In the genomic region with DNA sequence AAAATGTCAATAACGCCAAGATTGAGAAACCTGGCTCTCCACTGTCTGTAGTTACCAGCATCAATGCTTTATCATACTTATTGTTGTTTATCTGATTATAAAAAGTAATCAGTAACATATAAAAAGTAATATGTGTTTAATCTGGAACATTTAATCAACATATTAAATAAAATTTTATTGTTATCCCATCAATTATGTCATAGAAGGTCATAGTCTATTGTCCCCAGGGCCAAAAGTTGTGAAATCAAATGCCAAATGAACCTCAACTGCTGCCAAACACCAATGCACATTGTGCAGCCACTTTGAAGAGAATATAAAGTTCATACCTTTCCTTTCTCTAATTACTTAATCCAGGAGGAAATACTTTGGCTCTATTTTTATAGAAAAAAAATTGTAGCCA, we compare ENCODE assay signal across 33 cellular contexts.
"Had no signal": no experiment of that assay in that cellular context is flagged by ENCODE, and none has a peak within 500 bp of the region (broad histone marks: within the 10 kb centered on the region; RNA-seq: fewer than 3 reads in every experiment).

No MANE protein-coding gene starts in this region.

- H3K4me1 ChIP-seq: adrenal gland had no signal

- H3K4me2 ChIP-seq: PC-9 had no signal

- H3K36me3 ChIP-seq: adrenal gland had no signal

- H2AFZ ChIP-seq: PC-9 had no signal

- DNase-seq: activated B cell treated with CpG ODN at 0.5 μM for 24 hours; activated CD4-positive, alpha-beta memory T cell treated with anti-CD3 and anti-CD28 coated beads for 36 hours; activated CD4-positive, alpha-beta T cell treated with anti-CD3 and anti-CD28 coated beads for 4 hours; activated CD4-positive, alpha-beta T cell treated with anti-CD3 and anti-CD28 coated beads, Interleukin-2, amount 50 U/mL, for 1 hour; activated CD4-positive, CD25-positive, alpha-beta regulatory T cell treated with anti-CD3 and anti-CD28 coated beads, Interleukin-2, amount 50 U/mL, for 72 hours; activated CD8-positive, alpha-beta memory T cell treated with anti-CD3 and anti-CD28 coated beads, Interleukin-2, amount 50 U/mL, for 4 hours; activated gamma-delta T cell treated with Interleukin-2 at 50 U/mL for 16 hours; activated naive CD4-positive, alpha-beta T cell treated with anti-CD3 and anti-CD28 coated beads for 36 hours; activated T-cell treated with anti-CD3 and anti-CD28 coated beads for 4 hours; activated T-cell treated with anti-CD3 and anti-CD28 coated beads, Interleukin-2, amount 50 U/mL, for 4 hours; adrenal gland; central memory CD4-positive, alpha-beta T cell; Kasumi-1; KG1; MM.1S; MV-4-11; NCI-H1092; NCI-H1436 treated with DMSO at 0.1 percent for 48 hours; NCI-H1694 treated with DMSO at 0.1 percent for 48 hours; NCI-H2029; NCI-H2171 treated with DMSO at 0.1 percent for 48 hours; NCI-H2227 treated with DMSO at 0.1 percent for 48 hours; NCI-H446; NCI-H510A treated with DMSO at 0.1 percent for 48 hours; NCI-H526 treated with DMSO at 0.1 percent for 48 hours; PC-9; Right ventricle myocardium superior; SW 1271; T-helper 1 cell; T-helper 2 cell; T-helper 9 cell had no signal

- H3K4me3 ChIP-seq: adrenal gland, PC-9 had no signal

- H3K27ac ChIP-seq: adrenal gland, PC-9 had no signal

- H3K27me3 ChIP-seq: adrenal gland had no signal

- FAIRE-seq: RCC 7860 had no signal

- ATAC-seq: activated naive CD4-positive, alpha-beta T cell treated with anti-CD3 and anti-CD28 coated beads, Interleukin-2, amount 50 U/mL, for 72 hours; activated T-cell treated with anti-CD3 and anti-CD28 coated beads, Interleukin-2, amount 50 U/mL, for 4 hours had no signal
